Comparison of ENCODE assay signal across 10 cellular contexts in the genomic region with DNA sequence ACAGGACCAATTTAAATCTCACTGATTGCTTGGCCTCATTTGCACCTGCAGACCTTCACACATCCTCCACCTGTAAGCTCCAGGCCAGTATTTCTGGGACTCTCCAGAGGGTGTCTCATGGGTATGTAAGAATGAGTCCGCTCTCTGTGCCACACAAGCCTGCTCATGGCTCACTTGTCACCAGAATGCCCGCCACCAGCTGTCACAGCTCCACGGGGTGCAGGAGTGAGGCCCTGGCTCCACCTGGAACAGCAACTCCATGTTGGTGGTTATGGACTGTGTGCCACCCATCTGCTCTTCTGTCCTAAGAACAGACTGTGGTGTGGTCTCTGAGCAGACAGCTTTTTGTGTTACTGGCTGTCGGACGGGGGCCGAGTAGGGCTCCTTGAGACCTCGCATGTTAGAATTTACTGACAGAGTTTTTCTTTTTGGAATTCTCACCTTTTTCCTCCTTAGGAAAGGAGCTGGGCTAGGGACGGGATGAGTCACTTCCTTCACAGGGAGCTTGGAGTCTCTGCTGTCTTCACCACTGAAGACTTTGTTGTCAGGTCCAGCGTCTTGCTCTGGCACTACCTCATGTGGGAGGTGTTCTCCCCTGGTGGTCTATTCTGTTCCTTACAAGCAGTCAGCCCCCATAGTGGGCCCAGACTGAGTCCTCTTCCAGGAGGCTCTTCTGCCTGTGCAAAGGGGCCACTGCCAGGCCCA. TPM values are rescaled to one million over a fixed set of nuclear protein-coding genes. Genes with fewer than 3 reads are reported as not detected.
DNase-seq lines count a peak whose midpoint lies in the region; ATAC-seq and TF ChIP-seq lines count a peak whose summit lies in the region.
"Not testable (repeated sequence)": the region's sequence is repeated elsewhere in the genome, so short reads cannot be mapped to it uniquely, and the experiment has no call there.
"Had no signal": no experiment of that assay in that cellular context is flagged by ENCODE, and none has a peak within 500 bp of the region (broad histone marks: within the 10 kb centered on the region; RNA-seq: fewer than 3 reads in every experiment).

No MANE protein-coding gene starts in this region.

- H3K27me3 Mint-ChIP-seq in stimulated activated memory B cell treated with anti-CD40 and anti-IgM and Interleukin-4, amounts not matched to agents 10 μg/mL and 1 μg/mL and 100 μg/mL, for 72 hours: not testable (repeated sequence)

- H3K4me1 ChIP-seq in DND-41 (ENCODE audit: insufficient read depth, low read length); PC-3 (ENCODE audit: insufficient read depth, low read length): not testable (repeated sequence)

- not testable (repeated sequence) for H3K4me3 Mint-ChIP-seq in stimulated activated memory B cell treated with anti-CD40 and anti-IgM and Interleukin-4, amounts not matched to agents 10 μg/mL and 1 μg/mL and 100 μg/mL, for 72 hours

- not testable (repeated sequence) for BruUV-seq in PC-3 (replicated peaks; lab: Mats Ljungman, UMichigan)

- H2AFZ ChIP-seq in DND-41 (ENCODE audit: low read depth, low read length); PC-3 (ENCODE audit: low read length): not testable (repeated sequence)

- H3K36me3 ChIP-seq in DND-41 (ENCODE audit: insufficient read depth, low read length); PC-3 (ENCODE audit: low read depth, low read length): not testable (repeated sequence)

- not testable (repeated sequence) for H3K27ac Mint-ChIP-seq in stimulated activated memory B cell treated with anti-CD40 and anti-IgM and Interleukin-4, amounts not matched to agents 10 μg/mL and 1 μg/mL and 100 μg/mL, for 72 hours

- not testable (repeated sequence) for H3K36me3 Mint-ChIP-seq in stimulated activated memory B cell treated with anti-CD40 and anti-IgM and Interleukin-4, amounts not matched to agents 10 μg/mL and 1 μg/mL and 100 μg/mL, for 72 hours

- H3K9me2 ChIP-seq in PC-3 (replicated peaks; ENCODE audit: low read length): not testable (repeated sequence)

- not testable (repeated sequence) for H3F3A ChIP-seq in PC-3 (ENCODE audit: low read length, unreplicated experiment)

- not testable (repeated sequence) for H3K9ac ChIP-seq in DND-41 (ENCODE audit: low read depth, low read length); PC-3 (ENCODE audit: low read length)

- H3K79me2 ChIP-seq in DND-41 (ENCODE audit: insufficient read depth, low read length); PC-3 (ENCODE audit: low read length): not testable (repeated sequence)

- not testable (repeated sequence) for H3K9me3 ChIP-seq in DND-41 (ENCODE audit: insufficient read depth, low read length, severe bottlenecking); PC-3 (ENCODE audit: low read length)

- not testable (repeated sequence) for H3K4me2 ChIP-seq in DND-41 (ENCODE audit: insufficient read depth, low read length); PC-3 (ENCODE audit: low read length)

- H3K27ac ChIP-seq in DND-41 (ENCODE audit: low read length); PC-3 (ENCODE audit: low read length): not testable (repeated sequence)

- POLR2A ChIA-PET in PC-3 (lab: Charles Lee; ENCODE audit: unreplicated experiment): not testable (repeated sequence)

- peak; percentile 28; the same call in 1 of the 3 replicates for ATAC-seq in DND-41 (ENCODE audit: insufficient read depth, low read depth)
- peak; percentile 95 for ATAC-seq in PC-3
- ATAC-seq in esophagus mucosa: peak; percentile 13
- peak; percentile 16 for ATAC-seq in stimulated activated memory B cell treated with anti-CD40 and anti-IgM and Interleukin-4, amounts not matched to agents 10 μg/mL and 1 μg/mL and 100 μg/mL, for 72 hours

- H3K9me3 Mint-ChIP-seq in stimulated activated memory B cell treated with anti-CD40 and anti-IgM and Interleukin-4, amounts not matched to agents 10 μg/mL and 1 μg/mL and 100 μg/mL, for 72 hours: not testable (repeated sequence)

- CTCF ChIA-PET in PC-3 (lab: Charles Lee): not testable (repeated sequence)

- not testable (repeated sequence) for H4K20me1 ChIP-seq in DND-41 (ENCODE audit: insufficient read depth, low read length); PC-3 (ENCODE audit: low read length)

- H3K4me1 Mint-ChIP-seq in stimulated activated memory B cell treated with anti-CD40 and anti-IgM and Interleukin-4, amounts not matched to agents 10 μg/mL and 1 μg/mL and 100 μg/mL, for 72 hours: not testable (repeated sequence)

- not testable (repeated sequence) for DNase-seq in DND-41, PC-3
- DNase-seq in NCI-H1694 (lab: John Stamatoyannopoulos, UW): peak; percentile 31
- DNase-seq in NCI-H2171 treated with DMSO at 0.1 percent for 48 hours (lab: John Stamatoyannopoulos, UW): peak; percentile 70
- DNase-seq in myocyte (ENCODE audit: low read depth): peak; percentile 18

- intact Hi-C loops in PC-3 (cut with micrococcal nuclease): not testable (repeated sequence)

- H3K27me3 ChIP-seq in DND-41 (ENCODE audit: insufficient read depth, low read length, poor library complexity); PC-3 (ENCODE audit: low read length): not testable (repeated sequence)

- not testable (repeated sequence) for TF ChIP-seq CTCF in DND-41 (IDR thresholded peaks at IDR 0.05; ENCODE audit: borderline replicate concordance, extremely low read depth, low read length, poor library complexity, severe bottlenecking); PC-3 (conservative IDR thresholded peaks at IDR 0.05; ENCODE audit: low read depth, low read length)

- H3K4me3 ChIP-seq in DND-41 (ENCODE audit: low read depth in 1 of 2, low read length in 2 of 2); PC-3 (ENCODE audit: low read length): not testable (repeated sequence)

RNA-seq across cellular contexts. Expression of gene STEAP1B, which starts 6.5 kb away (rescaled TPM):
- total RNA-seq in PC-3 (2014; rRNA removed) (0.47 TPM in 1 of 2 replicates, not detected in the other), esophagus mucosa (2.0 TPM), myocyte (0.99 TPM in 1 of 2 replicates, not detected in the other)
- polyA plus RNA-seq in myocyte (2012): 0.24 TPM
- total RNA-seq: CD4-positive, alpha-beta T cell; GM12878 had no signal
- polyA plus RNA-seq: CD8-positive, alpha-beta memory T cell had no signal

Comparison
In these comparisons a context has a peak if more than half of its experiments do, and no peak if none do; other contexts are left out.
1. ATAC-seq: peak in every context shown above with its lines; median percentile 95 in PC-3; 28 in DND-41; 16 in stimulated activated memory B cell treated with anti-CD40 and anti-IgM and Interleukin-4, amounts not matched to agents 10 μg/mL and 1 μg/mL and 100 μg/mL, for 72 hours; 13 in esophagus mucosa.